ENCODE assay signal across 18 cellular contexts in the genomic region with DNA sequence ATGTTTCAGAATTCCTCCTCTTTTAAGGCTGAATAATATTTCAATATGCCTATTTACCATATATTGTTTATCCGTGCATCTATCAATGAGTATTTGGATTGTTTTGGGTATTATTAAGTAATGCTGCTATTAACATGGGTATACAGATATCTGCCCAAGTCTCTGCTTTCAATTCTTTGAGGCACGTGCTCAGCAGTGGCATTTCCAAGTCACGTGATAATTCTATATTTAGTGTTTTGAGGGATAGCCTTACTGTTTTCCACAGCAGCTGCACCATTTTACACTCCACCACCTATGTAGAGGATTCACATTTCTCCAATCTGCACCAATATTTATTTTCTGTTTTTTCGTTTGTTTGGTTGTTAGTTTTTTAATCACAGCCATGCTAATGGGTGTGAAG.
A peak's percentile ranks its signal among the peaks of the same experiment; 100 is the strongest.
DNase-seq lines count a peak whose midpoint lies in the region; ATAC-seq and TF ChIP-seq lines count a peak whose summit lies in the region.
"Had no signal": no experiment of that assay in that cellular context is flagged by ENCODE, and none has a peak within 500 bp of the region (broad histone marks: within the 10 kb centered on the region; RNA-seq: fewer than 3 reads in every experiment).

No MANE protein-coding gene starts in this region.

- no peaks in the 10 kb centered on the region for H3K79me2 ChIP-seq in trophoblast cell (ENCODE audit: control insufficient read depth, insufficient read depth, low read length, poor library complexity)

- DNase-seq in NCI-H2171 treated with DMSO at 0.1 percent for 48 hours (lab: John Stamatoyannopoulos, UW) (peak; percentile 25), NCI-H2171 (lab: John Stamatoyannopoulos, UW) (no peak), ascending aorta (ENCODE audit: low spot score in 2 of 2) (no peak), myocyte (ENCODE audit: low read depth) (peak; percentile 62), upper lobe of left lung (no peak), trophoblast cell (no peak), NCI-H1694 treated with DMSO at 0.1 percent for 48 hours (lab: John Stamatoyannopoulos, UW) (no peak)
- DNase-seq: CD4-positive, alpha-beta memory T cell; DMS153; DMS79; GF-D8; GOT3; H7; HFFc6 had no signal

- TF ChIP-seq CTCF in ascending aorta (IDR thresholded peaks at IDR 0.05) (no peak), upper lobe of left lung (IDR thresholded peaks at IDR 0.05) (no peak)

- H3K4me3 ChIP-seq in ascending aorta = no peak overlapping the region
- no peak overlapping the region for H3K4me3 ChIP-seq in upper lobe of left lung
- H3K4me3 ChIP-seq in trophoblast cell (ENCODE audit: low read depth, low read length) = no peak overlapping the region
- H3K4me3 ChIP-seq: A549, BLaER1 had no signal

- intact Hi-C loops in ascending aorta (cut with DNase I) = no loop called here

- peak overlapping the region; percentile 87 to 88 for H3K27ac ChIP-seq in ascending aorta
- no peak overlapping the region for H3K27ac ChIP-seq in upper lobe of left lung
- H3K27ac ChIP-seq in trophoblast cell (ENCODE audit: low read depth, low read length) = no peak overlapping the region
- H3K27ac ChIP-seq: 22Rv1, A549, BLaER1 had no signal

- H3K4me2 ChIP-seq in trophoblast cell (ENCODE audit: low read length) = no peak overlapping the region
- H3K4me2 ChIP-seq: A549, BLaER1 had no signal

- H3K9me3 ChIP-seq in ascending aorta (no peaks in the 10 kb centered on the region), upper lobe of left lung (no peaks in the 10 kb centered on the region), trophoblast cell (ENCODE audit: insufficient read depth, low read depth, low read length) (no peaks in the 10 kb centered on the region)
- H3K9me3 ChIP-seq: A549, BLaER1 had no signal

- H2AFZ ChIP-seq in trophoblast cell (ENCODE audit: insufficient read depth, low read length, poor library complexity) = no peak overlapping the region

- no peak for TF ChIP-seq EP300 in upper lobe of left lung (IDR thresholded peaks at IDR 0.05)

- H3K27me3 ChIP-seq in ascending aorta (no peaks in the 10 kb centered on the region), upper lobe of left lung (no peaks in the 10 kb centered on the region), trophoblast cell (ENCODE audit: insufficient read depth, low read length) (no peaks in the 10 kb centered on the region)
- H3K27me3 ChIP-seq: BLaER1 had no signal

- no peak overlapping the region for H4K12ac ChIP-seq in trophoblast cell (ENCODE audit: low read depth, low read length)

- no peak overlapping the region for H4K8ac ChIP-seq in trophoblast cell (ENCODE audit: low read depth, low read length)

- 86 to 87% methylated on average over 4 of the region's 4 CpGs for WGBS in upper lobe of left lung, 2 donors
- WGBS in trophoblast cell (ENCODE audit: extremely low coverage, insufficient coverage, insufficient read length) = no CpG with 5 or more reads among the region's 4 CpGs

- H3K4ac ChIP-seq in trophoblast cell (ENCODE audit: low read depth, low read length) = no peak overlapping the region

- no peak overlapping the region for H3K23ac ChIP-seq in trophoblast cell (ENCODE audit: low read length)

- peaks cover 8% of the 10 kb centered on the region for H3K79me1 ChIP-seq in trophoblast cell (ENCODE audit: low read length)

- no peak overlapping the region for H2BK5ac ChIP-seq in trophoblast cell (ENCODE audit: low read depth, low read length, poor library complexity)

- no peak overlapping the region for H4K91ac ChIP-seq in trophoblast cell (ENCODE audit: low read depth, low read length)

- H2BK120ac ChIP-seq in trophoblast cell (ENCODE audit: insufficient read depth, low read length, poor library complexity) = no peak overlapping the region

- no peak overlapping the region for H3K18ac ChIP-seq in trophoblast cell (ENCODE audit: low read length)

- H2AK5ac ChIP-seq in trophoblast cell (ENCODE audit: low read length) = no peak overlapping the region

- no peak overlapping the region for H3K9ac ChIP-seq in trophoblast cell (ENCODE audit: low read length)
- H3K9ac ChIP-seq: BLaER1 had no signal

- TF ChIP-seq POLR2A in upper lobe of left lung (IDR thresholded peaks at IDR 0.05) = no peak

- H3K36me3 ChIP-seq in ascending aorta (no peaks in the 10 kb centered on the region), upper lobe of left lung (no peaks in the 10 kb centered on the region), trophoblast cell (ENCODE audit: control insufficient read depth in 1 of 2, insufficient read depth in 2 of 2, low read length in 2 of 2) (no peaks in the 10 kb centered on the region)
- H3K36me3 ChIP-seq: BLaER1 had no signal

- ATAC-seq in upper lobe of left lung (ENCODE audit: low FRiP score in 2 of 2) = no peak
- ATAC-seq: A549, HCT116 had no signal

- H3K14ac ChIP-seq in trophoblast cell (ENCODE audit: low read length) = no peak overlapping the region

- H3K4me1 ChIP-seq in ascending aorta = peaks cover 8 to 33% of the 10 kb centered on the region in 2 donors
- H3K4me1 ChIP-seq in upper lobe of left lung = peaks cover 0 to 7% (median 0%) of the 10 kb centered on the region in 4 donors
- H3K4me1 ChIP-seq in trophoblast cell (ENCODE audit: control insufficient read depth in 1 of 2, insufficient read depth in 2 of 2, low read length in 2 of 2) = peaks cover 3% of the 10 kb centered on the region in 2 experiments
- H3K4me1 ChIP-seq: BLaER1 had no signal

- H2BK12ac ChIP-seq in trophoblast cell (ENCODE audit: low read length) = no peak overlapping the region

Comparison
In these comparisons a context has a peak if more than half of its experiments do, and no peak if none do; other contexts are left out.
1. DNase-seq: peak in NCI-H2171 treated with DMSO at 0.1 percent for 48 hours (single experiment) and myocyte (single experiment); none in NCI-H2171 (single experiment), ascending aorta (0 of 2), upper lobe of left lung (0 of 2), trophoblast cell (0 of 2) and NCI-H1694 treated with DMSO at 0.1 percent for 48 hours (single experiment).
2. H3K27ac ChIP-seq: peak in ascending aorta (2 of 2); none in upper lobe of left lung (0 of 4) and trophoblast cell (single experiment).